In genomic region chr11:66264893-66265292, GRCh38 we compare ENCODE assay signal across 11 cellular contexts. TPM values are rescaled to one million over a fixed set of nuclear protein-coding genes. Genes with fewer than 3 reads are reported as not detected.
DNase-seq lines count a peak whose midpoint lies in the region; ATAC-seq and TF ChIP-seq lines count a peak whose summit lies in the region.
"Had no signal": no experiment of that assay in that cellular context is flagged by ENCODE, and none has a peak within 500 bp of the region (broad histone marks: within the 10 kb centered on the region; RNA-seq: fewer than 3 reads in every experiment).

No MANE protein-coding gene starts in this region.

- peaks cover 20% of the 10 kb centered on the region for H3K4me1 Mint-ChIP-seq in chondrocyte (ENCODE audit: low read depth)

- H3K27ac ChIP-seq in OCI-LY7 (ENCODE audit: low read depth, low read length, poor library complexity, severe bottlenecking), result no peak overlapping the region
- H3K27ac ChIP-seq: BLaER1, esophagus squamous epithelium had no signal

- H3K9me3 Mint-ChIP-seq in chondrocyte (ENCODE audit: low read depth), result no peaks in the 10 kb centered on the region

- no peaks in the 10 kb centered on the region for H4K20me1 ChIP-seq in OCI-LY7 (ENCODE audit: insufficient read depth, low read length)

- H3K9me2 ChIP-seq in OCI-LY7 (ENCODE audit: insufficient read depth, low read length), result no peaks in the 10 kb centered on the region

- POLR2A ChIA-PET in OCI-LY7 (lab: Charles Lee), result no interaction called here

- no TSS peak for BruUV-seq in OCI-LY7 (replicated peaks; lab: Mats Ljungman, UMichigan)

- peaks cover 12% of the 10 kb centered on the region for H3K79me2 ChIP-seq in OCI-LY7 (ENCODE audit: insufficient read depth, low read depth, low read length)

- H3K4me1 ChIP-seq in OCI-LY7 (ENCODE audit: insufficient read depth, low read length, poor library complexity, severe bottlenecking), result peaks cover 20% of the 10 kb centered on the region

- H3K27ac Mint-ChIP-seq in chondrocyte (ENCODE audit: unreplicated experiment), result no peak overlapping the region

- H3K36me3 ChIP-seq in OCI-LY7 (ENCODE audit: insufficient read depth, low read length), result peaks cover 73% of the 10 kb centered on the region

- H3K4me3 ChIP-seq in OCI-LY7 (ENCODE audit: low read depth, low read length, poor library complexity, severe bottlenecking), result no peak overlapping the region
- H3K4me3 ChIP-seq: BLaER1, esophagus squamous epithelium had no signal

- H3K4me3 Mint-ChIP-seq in chondrocyte (ENCODE audit: unreplicated experiment), result no peak overlapping the region

- CTCF ChIA-PET in OCI-LY7 (lab: Charles Lee; ENCODE audit: unreplicated experiment), result no interaction called here

- no peak overlapping the region for H2AFZ ChIP-seq in OCI-LY7 (ENCODE audit: low read length)

- TF ChIP-seq CTCF in OCI-LY7 (conservative IDR thresholded peaks at IDR 0.05; ENCODE audit: low read length) (peak; percentile 78), chondrocyte (IDR thresholded peaks at IDR 0.05) (peak; percentile 67)

- H3K4me2 ChIP-seq in OCI-LY7 (ENCODE audit: low read length), result no peak overlapping the region
- H3K4me2 ChIP-seq: BLaER1 had no signal

- no peaks in the 10 kb centered on the region for H3K9me3 ChIP-seq in OCI-LY7 (ENCODE audit: low read length)
- H3K9me3 ChIP-seq: BLaER1, esophagus squamous epithelium had no signal

- intact Hi-C loops in OCI-LY7 (cut with micrococcal nuclease; ENCODE audit: unreplicated experiment), result loop anchor here (5.0 kb wide), 2 partner anchors 263 to 408 kb away; partner anchors contain the start of genes BANF1, CFL1 and EIF1AD

- H3K36me3 Mint-ChIP-seq in chondrocyte (ENCODE audit: low read depth), result peaks cover 17% of the 10 kb centered on the region

- no peaks in the 10 kb centered on the region for H3K27me3 Mint-ChIP-seq in chondrocyte (ENCODE audit: low read depth)

- ATAC-seq in GM18858 (IDR thresholded peaks at IDR 0.05; ENCODE audit: unreplicated experiment), result no peak

- DNase-seq in NCI-H526 (lab: John Stamatoyannopoulos, UW) (peak; percentile 30 to 62), NCI-H526 treated with DMSO at 0.1 percent for 48 hours (lab: John Stamatoyannopoulos, UW) (no peak), OCI-LY7 (ENCODE audit: low spot score) (peak; percentile 41), chondrocyte (ENCODE audit: low spot score) (no peak), GM03348 (ENCODE audit: low spot score) (no peak), hippocampal formation (lab: John Stamatoyannopoulos, UW) (no peak)
- peak; percentile 45 for DNase-seq in stimulated activated CD4-positive, alpha-beta T cell treated with anti-CD3 and anti-CD28 coated beads, Interleukin-4, amount 100 ng/mL, for 1 hour
- DNase-seq: esophagus squamous epithelium had no signal

RNA-seq across cellular contexts. Expression of gene RAB1B, which starts 3.5 kb away (rescaled TPM):
- 69.2 and 77.7 TPM in 2 replicates for total RNA-seq in OCI-LY7 (2014; rRNA removed; shearing (Covaris generic))
- 81.8 and 88.1 TPM in 2 replicates for total RNA-seq in OCI-LY7 (2022)
- 124 to 125 TPM (median 124 TPM) in 3 replicates for total RNA-seq in chondrocyte

RNA-seq across cellular contexts. Expression of gene KLC2, which starts 7.4 kb away (rescaled TPM):
- total RNA-seq in OCI-LY7 (2014; rRNA removed; shearing (Covaris generic)), result 19.8 and 22.1 TPM in 2 replicates
- total RNA-seq in OCI-LY7 (2022) (43.6 and 55.2 TPM in 2 replicates), chondrocyte (44.3 to 50.8 TPM (median 47.8 TPM) in 3 replicates)

RNA-seq across cellular contexts. Expression of gene CNIH2, which starts 13.1 kb away (rescaled TPM):
- total RNA-seq in OCI-LY7 (2014; rRNA removed; shearing (Covaris generic)), result 0.23 and 0.60 TPM in 2 replicates
- total RNA-seq in OCI-LY7 (2022), result 2.7 and 3.5 TPM in 2 replicates
- total RNA-seq in chondrocyte, result 2.5 to 2.8 TPM (median 2.8 TPM) in 3 replicates

RNA-seq across cellular contexts. Expression of gene YIF1A, which starts 24.1 kb away (rescaled TPM):
- 63.9 and 73.4 TPM in 2 replicates for total RNA-seq in OCI-LY7 (2014; rRNA removed; shearing (Covaris generic))
- 44.9 and 57.2 TPM in 2 replicates for total RNA-seq in OCI-LY7 (2022)
- 180 to 193 TPM (median 187 TPM) in 3 replicates for total RNA-seq in chondrocyte

RNA-seq across cellular contexts. Expression of gene TMEM151A, which starts 26.8 kb away (rescaled TPM):
- not detected in 2 replicates for total RNA-seq in OCI-LY7 (2014; rRNA removed; shearing (Covaris generic))
- total RNA-seq in OCI-LY7 (2022), result not detected in 2 replicates
- total RNA-seq in chondrocyte, result 2.0 to 4.7 TPM (median 4.3 TPM) in 3 replicates
- total RNA-seq: activated CD8-positive, alpha-beta memory T cell treated with anti-CD3 and anti-CD28 coated beads for 36 hours; esophagus squamous epithelium had no signal

Comparison
In these comparisons a context has a peak if more than half of its experiments do, and no peak if none do; other contexts are left out.
1. DNase-seq: peak in NCI-H526 (2 of 2), OCI-LY7 (single experiment) and stimulated activated CD4-positive, alpha-beta T cell treated with anti-CD3 and anti-CD28 coated beads, Interleukin-4, amount 100 ng/mL, for 1 hour (single experiment); none in NCI-H526 treated with DMSO at 0.1 percent for 48 hours (single experiment), chondrocyte (single experiment), GM03348 (single experiment) and hippocampal formation (0 of 2).